ENCODE assay signal across 11 cellular contexts in the genomic region with DNA sequence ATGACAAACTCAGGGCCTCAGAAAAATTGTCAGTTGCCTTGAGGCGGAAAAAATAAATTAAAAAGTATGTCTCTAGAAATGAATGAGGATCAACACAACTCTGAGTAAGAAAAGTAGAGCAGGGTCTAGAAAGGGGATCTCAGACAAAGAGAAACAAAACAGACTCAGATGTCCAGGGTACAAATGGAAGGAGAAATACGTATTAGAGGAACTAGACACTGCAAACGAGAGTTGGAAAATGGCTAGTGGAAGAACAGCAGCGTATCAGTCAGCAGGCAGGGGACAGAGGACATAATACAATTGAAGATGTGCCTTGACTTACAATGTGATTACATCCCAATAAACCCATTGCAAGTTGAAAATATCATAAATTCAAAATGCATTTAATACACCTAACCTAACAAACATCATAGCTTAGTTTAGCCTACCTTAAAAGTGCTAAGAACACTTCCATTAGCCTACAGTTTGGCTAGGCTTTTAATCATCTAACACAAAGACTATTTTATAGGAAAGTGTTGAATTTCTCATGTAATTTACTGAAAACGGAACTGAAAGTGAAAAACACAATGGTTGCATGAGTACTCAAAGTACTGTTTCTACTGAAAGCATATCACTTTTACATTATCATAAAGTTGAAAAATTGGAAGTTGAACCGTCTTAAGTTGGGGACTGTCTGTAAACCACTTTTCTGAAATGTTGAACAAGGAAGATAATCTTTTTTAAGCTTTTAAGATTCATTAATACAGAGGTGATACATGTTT.
DNase-seq lines count a peak whose midpoint lies in the region; ATAC-seq, FAIRE-seq and TF ChIP-seq lines count a peak whose summit lies in the region.
"Had no signal": no experiment of that assay in that cellular context is flagged by ENCODE, and none has a peak within 500 bp of the region (broad histone marks: within the 10 kb centered on the region; RNA-seq: fewer than 3 reads in every experiment).

No MANE protein-coding gene starts in this region.

- no peak for TF ChIP-seq POLR2A in H54 (IDR thresholded peaks at IDR 0.05; ENCODE audit: low read depth, low read length)

- H3K27ac Mint-ChIP-seq in activated naive CD4-positive, alpha-beta T cell treated with anti-CD3 and anti-CD28 coated beads, Interleukin-2, amount 50 U/mL, for 24 hours: peak overlapping the region; percentile 57
- H3K27ac Mint-ChIP-seq in activated naive CD4-positive, alpha-beta T cell treated with anti-CD3 and anti-CD28 coated beads for 36 hours: no peak overlapping the region
- peak overlapping the region; percentile 8 for H3K27ac Mint-ChIP-seq in progenitor cell of endocrine pancreas

- FAIRE-seq in H54 (lab: Jason Lieb, UNC): no peak

- DNase-seq in activated naive CD4-positive, alpha-beta T cell treated with anti-CD3 and anti-CD28 coated beads for 36 hours: no peak
- DNase-seq in progenitor cell of endocrine pancreas (ENCODE audit: low spot score, unreplicated experiment): no peak
- DNase-seq in NCI-H187 treated with DMSO at 0.1 percent for 48 hours (lab: John Stamatoyannopoulos, UW): no peak
- no peak for DNase-seq in H54 (ENCODE audit: insufficient read length, low spot score)
- DNase-seq in activated CD4-positive, alpha-beta T cell treated with anti-CD3 and anti-CD28 coated beads for 48 hours: no peak
- DNase-seq: MG63; spleen; stimulated activated naive CD4-positive, alpha-beta T cell treated with Interleukin-2 at 50 U/mL for 16 hours had no signal

- H3K4me3 Mint-ChIP-seq in activated naive CD4-positive, alpha-beta T cell treated with anti-CD3 and anti-CD28 coated beads, Interleukin-2, amount 50 U/mL, for 24 hours: no peak overlapping the region
- no peak overlapping the region for H3K4me3 Mint-ChIP-seq in activated naive CD4-positive, alpha-beta T cell treated with anti-CD3 and anti-CD28 coated beads for 36 hours
- H3K4me3 Mint-ChIP-seq in progenitor cell of endocrine pancreas (ENCODE audit: low read depth): no peak overlapping the region

- H3K27me3 Mint-ChIP-seq in activated naive CD4-positive, alpha-beta T cell treated with anti-CD3 and anti-CD28 coated beads, Interleukin-2, amount 50 U/mL, for 24 hours: no peaks in the 10 kb centered on the region
- no peaks in the 10 kb centered on the region for H3K27me3 Mint-ChIP-seq in activated naive CD4-positive, alpha-beta T cell treated with anti-CD3 and anti-CD28 coated beads for 36 hours (ENCODE audit: low read depth)
- H3K27me3 Mint-ChIP-seq in progenitor cell of endocrine pancreas: no peaks in the 10 kb centered on the region

- peaks cover 8% of the 10 kb centered on the region for H3K4me1 Mint-ChIP-seq in activated naive CD4-positive, alpha-beta T cell treated with anti-CD3 and anti-CD28 coated beads, Interleukin-2, amount 50 U/mL, for 24 hours
- H3K4me1 Mint-ChIP-seq in activated naive CD4-positive, alpha-beta T cell treated with anti-CD3 and anti-CD28 coated beads for 36 hours (ENCODE audit: low read depth): peaks cover 13% of the 10 kb centered on the region
- H3K4me1 Mint-ChIP-seq in progenitor cell of endocrine pancreas (ENCODE audit: low read depth): peaks cover 5% of the 10 kb centered on the region

- CTCF ChIA-PET in activated naive CD4-positive, alpha-beta T cell treated with anti-CD3 and anti-CD28 coated beads for 36 hours (lab: Charles Lee): interaction anchor here (0.6 to 1.2 kb wide), 2 partner anchors 16 to 79 kb away, joined by 4 read pairs; no protein-coding TSS in a partner anchor

- no peaks in the 10 kb centered on the region for H3K9me3 Mint-ChIP-seq in activated naive CD4-positive, alpha-beta T cell treated with anti-CD3 and anti-CD28 coated beads, Interleukin-2, amount 50 U/mL, for 24 hours
- H3K9me3 Mint-ChIP-seq in activated naive CD4-positive, alpha-beta T cell treated with anti-CD3 and anti-CD28 coated beads for 36 hours: no peaks in the 10 kb centered on the region
- H3K9me3 Mint-ChIP-seq in progenitor cell of endocrine pancreas (ENCODE audit: low read depth): no peaks in the 10 kb centered on the region

- no peak for TF ChIP-seq CTCF in progenitor cell of endocrine pancreas (IDR thresholded peaks at IDR 0.05; ENCODE audit: unreplicated experiment)

- H3K36me3 Mint-ChIP-seq in activated naive CD4-positive, alpha-beta T cell treated with anti-CD3 and anti-CD28 coated beads, Interleukin-2, amount 50 U/mL, for 24 hours: peaks cover 28% of the 10 kb centered on the region
- peaks cover 29% of the 10 kb centered on the region for H3K36me3 Mint-ChIP-seq in activated naive CD4-positive, alpha-beta T cell treated with anti-CD3 and anti-CD28 coated beads for 36 hours (ENCODE audit: low read depth)
- peaks cover 20% of the 10 kb centered on the region for H3K36me3 Mint-ChIP-seq in progenitor cell of endocrine pancreas (ENCODE audit: insufficient read depth)

- ATAC-seq in GM21717 (IDR thresholded peaks at IDR 0.05; ENCODE audit: unreplicated experiment): peak; percentile 80
- peak; percentile 93 for ATAC-seq in HG03432 (IDR thresholded peaks at IDR 0.05; ENCODE audit: unreplicated experiment)

- intact Hi-C loops in activated naive CD4-positive, alpha-beta T cell treated with anti-CD3 and anti-CD28 coated beads for 36 hours (cut with micrococcal nuclease): loop anchor here (1.0 kb wide), 1 partner anchor 201 kb away; no protein-coding TSS in a partner anchor
